19 cellular contexts compared by ENCODE assay signal in the genomic region with DNA sequence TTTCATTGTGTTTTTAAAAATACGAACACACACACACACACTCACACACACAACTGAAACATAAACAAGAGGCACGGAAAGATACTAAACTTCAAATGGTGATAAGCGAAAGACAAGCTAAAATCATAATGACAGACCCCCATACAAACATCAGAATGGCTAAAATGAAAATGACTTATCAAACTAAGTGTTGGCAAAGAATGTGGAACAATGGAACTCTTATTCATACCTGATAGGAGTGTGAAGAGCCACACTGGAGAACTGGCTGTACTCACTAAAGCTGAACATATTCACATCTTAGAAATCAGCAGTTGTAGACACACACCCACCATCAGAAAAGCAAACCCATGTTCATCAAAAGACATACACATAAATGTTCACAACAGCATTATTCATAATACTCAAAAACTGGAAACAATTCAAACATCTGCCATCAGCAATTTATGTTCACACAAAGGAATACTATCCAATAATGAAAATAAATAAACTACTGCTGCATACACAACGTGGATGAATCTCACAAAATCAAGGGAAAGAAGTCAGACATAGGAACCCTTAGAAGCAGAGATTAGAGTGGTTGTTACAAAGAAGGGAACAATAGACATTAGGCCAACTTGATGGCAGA. TPM values are rescaled to one million over a fixed set of nuclear protein-coding genes. Genes with fewer than 3 reads are reported as not detected.
DNase-seq lines count a peak whose midpoint lies in the region; FAIRE-seq and TF ChIP-seq lines count a peak whose summit lies in the region.
"Had no signal": no experiment of that assay in that cellular context is flagged by ENCODE, and none has a peak within 500 bp of the region (broad histone marks: within the 10 kb centered on the region; RNA-seq: fewer than 3 reads in every experiment).

No MANE protein-coding gene starts in this region.

- H3K27ac Mint-ChIP-seq in mesothelial cell of epicardium = peak overlapping the region; percentile 10
- H3K27ac Mint-ChIP-seq: B cell; CD8-positive, alpha-beta memory T cell; H9 had no signal

- peaks cover 7% of the 10 kb centered on the region for H3K36me3 Mint-ChIP-seq in mesothelial cell of epicardium
- H3K36me3 Mint-ChIP-seq: CD8-positive, alpha-beta memory T cell had no signal

- POLR2A ChIA-PET in HEK293 (lab: Yijun Ruan, JAX) = no interaction called here

- H3K4me1 ChIP-seq in HEK293 (ENCODE audit: control insufficient read depth, insufficient read depth, low read length) = peaks cover 17% of the 10 kb centered on the region

- peaks cover 28% of the 10 kb centered on the region for H3K4me1 Mint-ChIP-seq in mesothelial cell of epicardium
- H3K4me1 Mint-ChIP-seq: B cell; CD8-positive, alpha-beta memory T cell had no signal

- H3K9me3 ChIP-seq in HEK293 (ENCODE audit: control insufficient read depth, insufficient read depth, low read depth, low read length) = no peaks in the 10 kb centered on the region

- peaks cover 9% of the 10 kb centered on the region for H3K9me3 Mint-ChIP-seq in mesothelial cell of epicardium
- H3K9me3 Mint-ChIP-seq: H9 had no signal

- H3K4me3 ChIP-seq in HEK293 (ENCODE audit: low read depth, low read length) = no peak overlapping the region
- H3K4me3 ChIP-seq: BLaER1 treated with 17β-estradiol and CSF1 and Interleukin-3, amounts not matched to agents 10 nM and 100 nM; GM12878 had no signal

- no peak overlapping the region for H3K4me3 Mint-ChIP-seq in mesothelial cell of epicardium
- H3K4me3 Mint-ChIP-seq: B cell; CD8-positive, alpha-beta memory T cell; H9 had no signal

- CTCF ChIA-PET in HEK293 (lab: Yijun Ruan, JAX) = interaction anchor here (1.0 to 1.7 kb wide), 5 partner anchors 12 to 235 kb away, joined by 3 to 6 read pairs (median 3); partner anchors contain the start of gene STXBP6

- DNase-seq in SK-MEL-5 (ENCODE audit: low read depth, low spot score) = peak; percentile 26
- no peak for DNase-seq in mesothelial cell of epicardium (ENCODE audit: low spot score in 2 of 2, unreplicated experiment in 2 of 2)
- DNase-seq in urothelium cell line (ENCODE audit: low spot score) = no peak
- DNase-seq in HuH-7 (ENCODE audit: low spot score) = no peak
- DNase-seq in middle frontal gyrus (ENCODE audit: extremely low spot score, low spot score) = no peak
- DNase-seq: CD8-positive, alpha-beta memory T cell; COR-L47; DMS 273 treated with DMSO at 0.1 percent for 48 hours; DMS53; DND-41; EL; GOT3; H9; IMR-90 had no signal

- H3K27ac ChIP-seq in HEK293 (ENCODE audit: extremely low read depth, low read depth, low read length) = no peak overlapping the region
- H3K27ac ChIP-seq: BLaER1 treated with 17β-estradiol and CSF1 and Interleukin-3, amounts not matched to agents 10 nM and 100 nM had no signal

- in situ Hi-C loops in SK-MEL-5 (cut with HindIII; ENCODE audit: low pct_unique_long_range_greater_than_20kb, low sequenced_read_pairs) = loop anchor here (10.0 kb wide), 1 partner anchor 53 kb away; no protein-coding TSS in a partner anchor

- H3K27me3 Mint-ChIP-seq in mesothelial cell of epicardium (ENCODE audit: low read depth) = no peaks in the 10 kb centered on the region

- no peak for TF ChIP-seq CTCF in HEK293 (tag by site-specific recombination; IDR thresholded peaks at IDR 0.05)
- no peak for TF ChIP-seq CTCF in mesothelial cell of epicardium (IDR thresholded peaks at IDR 0.05; ENCODE audit: unreplicated experiment)

- peak; percentile 77 for FAIRE-seq in urothelium cell line (lab: Jason Lieb, UNC)
- FAIRE-seq: GM12878 had no signal

- no peaks in the 10 kb centered on the region; a peak in 1 of 3 replicates for H3K36me3 ChIP-seq in HEK293 (ENCODE audit: control insufficient read depth in 2 of 2, insufficient read depth in 1 of 2, low read length in 2 of 2)
- H3K36me3 ChIP-seq: BLaER1 treated with 17β-estradiol and CSF1 and Interleukin-3, amounts not matched to agents 10 nM and 100 nM had no signal

TF ChIP-seq in HEK293, 187 proteins besides CTCF, POLR2A, EP300 and RAD21:
- no peak for TF ChIP-seq ZBTB6 (tag by site-specific recombination; IDR thresholded peaks at IDR 0.05)
- TF ChIP-seq ZNF24 (tag by site-specific recombination; IDR thresholded peaks at IDR 0.05) = no peak
- no peak for TF ChIP-seq HOXC10 (CRISPR knock-in tag; IDR thresholded peaks at IDR 0.05)
- TF ChIP-seq ZNF184 (tag by site-specific recombination; IDR thresholded peaks at IDR 0.05) = peak; percentile 77
- no peak for TF ChIP-seq GFI1B (tag by site-specific recombination; IDR thresholded peaks at IDR 0.05)

RNA-seq across cellular contexts. Expression of gene STXBP6, which starts 11.8 kb away (rescaled TPM):
- 34.3 and 37.4 TPM in 2 replicates for total RNA-seq in SK-MEL-5 (2014; rRNA removed; shearing (Covaris generic))
- 17.2 and 21.7 TPM in 2 replicates for polyA plus RNA-seq in SK-MEL-5 (2015; cell fraction: cytosol; rRNA removed)
- 9.7 and 11.4 TPM in 2 replicates for polyA plus RNA-seq in SK-MEL-5 (2015; cell fraction: nucleus; rRNA removed)
- 14.5 to 19.2 TPM (median 16.6 TPM) in 3 replicates for total RNA-seq in mesothelial cell of epicardium
- total RNA-seq: B cell, G401 had no signal
- polyA plus RNA-seq: CD8-positive, alpha-beta memory T cell had no signal
